Comparison of ENCODE assay signal across 15 cellular contexts in the genomic region with DNA sequence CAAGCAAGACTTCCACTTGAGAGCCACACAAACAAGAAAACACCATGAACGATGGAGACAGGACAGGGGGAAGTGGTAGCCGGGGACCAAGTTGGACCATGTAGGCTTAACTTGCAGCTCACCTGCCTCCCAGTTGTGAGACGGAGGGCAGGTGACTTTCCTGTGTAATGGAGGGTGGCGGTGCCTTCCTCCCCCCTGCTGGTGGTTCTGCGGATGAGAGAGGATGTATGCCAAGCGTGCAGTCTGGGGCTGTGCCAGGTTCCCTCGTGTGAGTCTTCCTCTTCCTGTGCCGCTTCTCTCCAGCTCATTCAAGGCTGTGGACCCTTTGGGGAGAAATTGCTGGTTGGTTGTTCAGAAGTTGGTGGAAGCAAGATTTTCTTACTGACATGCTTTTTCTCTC. TPM values are rescaled to one million over a fixed set of nuclear protein-coding genes. Genes with fewer than 3 reads are reported as not detected.
DNase-seq lines count a peak whose midpoint lies in the region; ATAC-seq, FAIRE-seq and TF ChIP-seq lines count a peak whose summit lies in the region.
"Had no signal": no experiment of that assay in that cellular context is flagged by ENCODE, and none has a peak within 500 bp of the region (broad histone marks: within the 10 kb centered on the region; RNA-seq: fewer than 3 reads in every experiment).

No MANE protein-coding gene starts in this region.

- no peak overlapping the region for H3K9ac ChIP-seq in HepG2 (ENCODE audit: insufficient read depth, low read depth, low read length)

- H3K27ac ChIP-seq in HepG2 (ENCODE audit: extremely low read length, insufficient read depth, low read length) (no peak overlapping the region), gastrocnemius medialis (no peak overlapping the region)
- H3K27ac ChIP-seq: gastroesophageal sphincter had no signal

- DNase-seq in DMS153 treated with DMSO at 0.1 percent for 48 hours (lab: John Stamatoyannopoulos, UW; ENCODE audit: unreplicated experiment) (peak; percentile 92), NCI-H1436 (lab: John Stamatoyannopoulos, UW) (peak; percentile 87), NCI-H748 (lab: John Stamatoyannopoulos, UW; ENCODE audit: unreplicated experiment) (peak; percentile 93), HepG2 (ENCODE audit: low spot score) (no peak), gastrocnemius medialis (no peak), occipital lobe (lab: John Stamatoyannopoulos, UW) (no peak)
- no peak for DNase-seq in activated CD4-positive, alpha-beta T cell treated with anti-CD3 and anti-CD28 coated beads, Interleukin-2, amount 10 ng/mL, durations not matched to agents 24 days and 14 days
- DNase-seq: activated naive CD8-positive, alpha-beta T cell treated with anti-CD3 and anti-CD28 coated beads, Interleukin-2, amount 50 U/mL, for 24 hours had no signal

- intact Hi-C loops in HepG2 (cut with micrococcal nuclease; ENCODE audit: unreplicated experiment) = no loop called here
- intact Hi-C loops in gastrocnemius medialis (cut with DNase I; ENCODE audit: low total_unique reads) = no loop called here
- intact Hi-C loops in activated CD4-positive, alpha-beta T cell treated with anti-CD3 and anti-CD28 coated beads, Interleukin-2, amount 10 ng/mL, durations not matched to agents 24 days and 14 days (cut with micrococcal nuclease) = no loop called here

- H4K20me1 ChIP-seq in HepG2 (ENCODE audit: insufficient read depth, low read length) = no peaks in the 10 kb centered on the region

- no peak overlapping the region for H3K4me3 Mint-ChIP-seq in activated CD4-positive, alpha-beta T cell treated with anti-CD3 and anti-CD28 coated beads, Interleukin-2, amount 10 ng/mL, durations not matched to agents 24 days and 14 days
- H3K4me3 Mint-ChIP-seq: activated naive CD8-positive, alpha-beta T cell treated with anti-CD3 and anti-CD28 coated beads, Interleukin-2, amount 50 U/mL, for 24 hours; CD4-positive, alpha-beta T cell; stimulated activated effector memory CD8-positive, alpha-beta T cell treated with anti-CD3 and anti-CD28 coated beads, Interleukin-12 subunit alpha, Interleukin-12 subunit beta, amount 100 ng/mL, for 72 hours had no signal

- no peak for TF ChIP-seq RAD21 in HepG2 (CRISPR knock-in tag; IDR thresholded peaks at IDR 0.05)

- POLR2A ChIA-PET in HepG2 (lab: Yijun Ruan, JAX) = no interaction called here

- no peak overlapping the region for H3K4me2 ChIP-seq in HepG2 (ENCODE audit: low read depth, low read length)

- H2AFZ ChIP-seq in HepG2 (ENCODE audit: low read length) = no peak overlapping the region

- H3K36me3 ChIP-seq in HepG2 (replicated peaks in 1 of 2; ENCODE audit: control insufficient read depth in 1 of 2, insufficient read depth in 2 of 2, low read length in 2 of 2) = no peaks in the 10 kb centered on the region
- no peaks in the 10 kb centered on the region for H3K36me3 ChIP-seq in gastrocnemius medialis
- H3K36me3 ChIP-seq: gastroesophageal sphincter had no signal

- TF ChIP-seq EP300 in HepG2 (IDR thresholded peaks at IDR 0.05; ENCODE audit: low read depth in 2 of 2, low read length in 2 of 2) = no peak
- no peak for TF ChIP-seq EP300 in HepG2 (CRISPR knock-in tag; IDR thresholded peaks at IDR 0.05; ENCODE audit: borderline replicate concordance)

- no peaks in the 10 kb centered on the region for H3K27me3 Mint-ChIP-seq in activated CD4-positive, alpha-beta T cell treated with anti-CD3 and anti-CD28 coated beads, Interleukin-2, amount 10 ng/mL, durations not matched to agents 24 days and 14 days

- H3K36me3 Mint-ChIP-seq in activated CD4-positive, alpha-beta T cell treated with anti-CD3 and anti-CD28 coated beads, Interleukin-2, amount 10 ng/mL, durations not matched to agents 24 days and 14 days (ENCODE audit: low read depth) = no peaks in the 10 kb centered on the region
- H3K36me3 Mint-ChIP-seq: stimulated activated effector memory CD8-positive, alpha-beta T cell treated with anti-CD3 and anti-CD28 coated beads, Interleukin-12 subunit alpha, Interleukin-12 subunit beta, amount 100 ng/mL, for 72 hours had no signal

- H3K9me3 Mint-ChIP-seq in activated CD4-positive, alpha-beta T cell treated with anti-CD3 and anti-CD28 coated beads, Interleukin-2, amount 10 ng/mL, durations not matched to agents 24 days and 14 days = no peaks in the 10 kb centered on the region
- H3K9me3 Mint-ChIP-seq: activated naive CD8-positive, alpha-beta T cell treated with anti-CD3 and anti-CD28 coated beads, Interleukin-2, amount 50 U/mL, for 24 hours; CD4-positive, alpha-beta T cell; stimulated activated effector memory CD8-positive, alpha-beta T cell treated with anti-CD3 and anti-CD28 coated beads, Interleukin-12 subunit alpha, Interleukin-12 subunit beta, amount 100 ng/mL, for 72 hours had no signal

- in situ Hi-C loops in HepG2 (cut with HindIII; ENCODE audit: extremely low pct_ligation_motif_present, low pct_unique_long_range_greater_than_20kb) = no loop called here
- in situ Hi-C loops in gastrocnemius medialis (cut with MboI; ENCODE audit: low sequenced_read_pairs in 4 of 4) = no loop called here

- H3K79me2 ChIP-seq in HepG2 (ENCODE audit: insufficient read depth, low read length) = no peaks in the 10 kb centered on the region

- no peaks in the 10 kb centered on the region for H3K4me1 Mint-ChIP-seq in activated CD4-positive, alpha-beta T cell treated with anti-CD3 and anti-CD28 coated beads, Interleukin-2, amount 10 ng/mL, durations not matched to agents 24 days and 14 days
- H3K4me1 Mint-ChIP-seq: activated naive CD8-positive, alpha-beta T cell treated with anti-CD3 and anti-CD28 coated beads, Interleukin-2, amount 50 U/mL, for 24 hours; stimulated activated effector memory CD8-positive, alpha-beta T cell treated with anti-CD3 and anti-CD28 coated beads, Interleukin-12 subunit alpha, Interleukin-12 subunit beta, amount 100 ng/mL, for 72 hours had no signal

- no peaks in the 10 kb centered on the region for H3K4me1 ChIP-seq in HepG2 (ENCODE audit: insufficient read depth, low read length)
- H3K4me1 ChIP-seq in gastrocnemius medialis = no peaks in the 10 kb centered on the region
- H3K4me1 ChIP-seq: gastroesophageal sphincter had no signal

- CTCF ChIA-PET in HepG2 (lab: Yijun Ruan, JAX; ENCODE audit: low intra/inter-chr PET ratio, low total read pairs) = no interaction called here

- TF ChIP-seq POLR2A in HepG2 (IDR thresholded peaks at IDR 0.05; ENCODE audit: insufficient read depth in 1 of 2, low read depth in 2 of 2, low read length in 2 of 2) (no peak), gastrocnemius medialis (IDR thresholded peaks at IDR 0.05) (no peak)

- H3K4me3 ChIP-seq in HepG2 (replicated peaks in 1 of 3; ENCODE audit: insufficient read depth in 1 of 3, low read depth in 2 of 3, low read length in 3 of 3) (no peak overlapping the region), gastrocnemius medialis (no peak overlapping the region)
- H3K4me3 ChIP-seq: gastroesophageal sphincter, K562 had no signal

- WGBS in HepG2 (ENCODE audit: low lambda C conversion rate) = 44% methylated on average over 5 of the region's 8 CpGs

- no TSS peak for BruUV-seq in HepG2 (replicated peaks; lab: Mats Ljungman, UMichigan)

- H3K27me3 ChIP-seq in HepG2 (ENCODE audit: control insufficient read depth in 1 of 2, insufficient read depth in 2 of 2, low read length in 2 of 2) (no peaks in the 10 kb centered on the region; a peak in 2 of 5 replicates), gastrocnemius medialis (peaks cover 0 to 7% (median 0%) of the 10 kb centered on the region in 3 donors)

- peak; percentile 43 for ATAC-seq in HepG2
- no peak for ATAC-seq in gastrocnemius medialis
- no peak for ATAC-seq in HG02852 (IDR thresholded peaks at IDR 0.05; ENCODE audit: unreplicated experiment)
- ATAC-seq: activated naive CD8-positive, alpha-beta T cell treated with anti-CD3 and anti-CD28 coated beads, Interleukin-2, amount 50 U/mL, for 24 hours; gastroesophageal sphincter; K562; stimulated activated effector memory CD8-positive, alpha-beta T cell treated with anti-CD3 and anti-CD28 coated beads, Interleukin-12 subunit alpha, Interleukin-12 subunit beta, amount 100 ng/mL, for 72 hours had no signal

- TF ChIP-seq CTCF in HepG2 (CRISPR knock-in tag; IDR thresholded peaks at IDR 0.05) (0 out of 2 replicates have a peak, but pooled peaks have one; percentile 14), gastrocnemius medialis (IDR thresholded peaks at IDR 0.05 in 4 of 5, conservative IDR thresholded peaks at IDR 0.05 in 1 of 5) (no peak)

- H3K9me3 ChIP-seq in HepG2 (ENCODE audit: low read length) = no peaks in the 10 kb centered on the region
- H3K9me3 ChIP-seq in gastrocnemius medialis = no peaks in the 10 kb centered on the region
- H3K9me3 ChIP-seq: gastroesophageal sphincter had no signal

- FAIRE-seq in HepG2 (lab: Jason Lieb, UNC) = no peak
- FAIRE-seq: H54, K562 had no signal

- H3K27ac Mint-ChIP-seq in activated CD4-positive, alpha-beta T cell treated with anti-CD3 and anti-CD28 coated beads, Interleukin-2, amount 10 ng/mL, durations not matched to agents 24 days and 14 days = no peak overlapping the region
- H3K27ac Mint-ChIP-seq: activated naive CD8-positive, alpha-beta T cell treated with anti-CD3 and anti-CD28 coated beads, Interleukin-2, amount 50 U/mL, for 24 hours; CD4-positive, alpha-beta T cell; stimulated activated effector memory CD8-positive, alpha-beta T cell treated with anti-CD3 and anti-CD28 coated beads, Interleukin-12 subunit alpha, Interleukin-12 subunit beta, amount 100 ng/mL, for 72 hours had no signal

RNA-seq across cellular contexts. Expression of gene MPPED1, which starts 35.1 kb away (rescaled TPM):
- not detected in 2 replicates for total RNA-seq in HepG2 (2016; rRNA removed; fragmentation: Illumina TruSeq; extraction: Trizol)
- not detected in 2 replicates for total RNA-seq in HepG2 (2016; cell fraction: cytosol; rRNA removed; fragmentation: Illumina TruSeq; extraction: Trizol; ENCODE audit: low read depth)
- total RNA-seq in HepG2 (2016; cell fraction: insoluble cytoplasmic fraction; rRNA removed; fragmentation: Illumina TruSeq; extraction: Trizol) = not detected in 2 replicates
- total RNA-seq in HepG2 (2016; cell fraction: membrane; rRNA removed; fragmentation: Illumina TruSeq; extraction: Trizol) = not detected in 2 replicates
- not detected in 2 replicates for total RNA-seq in HepG2 (2016; cell fraction: nucleus; rRNA removed; fragmentation: Illumina TruSeq; extraction: Trizol)
- polyA plus RNA-seq in HepG2 (2011; rRNA removed) = 0.77 and 1.2 TPM in 2 replicates
- 0.78 and 0.81 TPM in 2 replicates for polyA plus RNA-seq in HepG2 (2011; cell fraction: cytosol; rRNA removed)
- 0.59 and 0.83 TPM in 2 replicates for polyA plus RNA-seq in HepG2 (2011; cell fraction: nucleus; rRNA removed)
- polyA plus RNA-seq in HepG2 (2012) = 0.63 and 0.94 TPM in 2 replicates
- polyA plus RNA-seq in HepG2 (2016; cell fraction: cytosol; fragmentation: Illumina TruSeq; extraction: Trizol; ENCODE audit: low read depth) = not detected in 2 replicates
- polyA plus RNA-seq in HepG2 (2016; cell fraction: insoluble cytoplasmic fraction; fragmentation: Illumina TruSeq; extraction: Trizol; ENCODE audit: low read depth) = not detected in 2 replicates
- polyA plus RNA-seq in HepG2 (2016; cell fraction: membrane; fragmentation: Illumina TruSeq; extraction: Trizol; ENCODE audit: low read depth) = not detected in 2 replicates
- not detected in 2 replicates for polyA plus RNA-seq in HepG2 (2016; cell fraction: nucleus; fragmentation: Illumina TruSeq; extraction: Trizol; ENCODE audit: insufficient read depth, low read depth)
- polyA minus RNA-seq in HepG2 (2011; rRNA and poly(A)+ RNA removed; ENCODE audit: low replicate concordance) = 0.90 TPM in 1 of 2 replicates, not detected in the other
- 0.44 and 0.49 TPM in 2 replicates for polyA minus RNA-seq in HepG2 (2011; cell fraction: cytosol; rRNA and poly(A)+ RNA removed)
- polyA minus RNA-seq in HepG2 (2011; cell fraction: nucleus; rRNA and poly(A)+ RNA removed) = 0.26 and 0.75 TPM in 2 replicates
- not detected for total RNA-seq in gastrocnemius medialis
- not detected in 2 replicates for total RNA-seq in activated CD4-positive, alpha-beta T cell treated with anti-CD3 and anti-CD28 coated beads, Interleukin-2, amount 10 ng/mL, durations not matched to agents 24 days and 14 days
- total RNA-seq in occipital lobe = 455 TPM
- total RNA-seq: CD4-positive, alpha-beta T cell; K562; kidney epithelial cell had no signal
- polyA plus RNA-seq: K562 had no signal

Comparison
In these comparisons a context has a peak if more than half of its experiments do, and no peak if none do; other contexts are left out.
1. DNase-seq: peak in DMS153 treated with DMSO at 0.1 percent for 48 hours (single experiment), NCI-H1436 (single experiment) and NCI-H748 (single experiment); none in HepG2 (single experiment), gastrocnemius medialis (0 of 2), activated CD4-positive, alpha-beta T cell treated with anti-CD3 and anti-CD28 coated beads, Interleukin-2, amount 10 ng/mL, durations not matched to agents 24 days and 14 days (single experiment) and occipital lobe (single experiment).
2. RNA of gene MPPED1, which starts 35.1 kb away (total RNA-seq): 455 TPM in occipital lobe (single experiment); not detected in HepG2, not detected in gastrocnemius medialis and not detected in activated CD4-positive, alpha-beta T cell treated with anti-CD3 and anti-CD28 coated beads, Interleukin-2, amount 10 ng/mL, durations not matched to agents 24 days and 14 days; every median in the first group is over 100 times any median in the second.